In the genomic region with DNA sequence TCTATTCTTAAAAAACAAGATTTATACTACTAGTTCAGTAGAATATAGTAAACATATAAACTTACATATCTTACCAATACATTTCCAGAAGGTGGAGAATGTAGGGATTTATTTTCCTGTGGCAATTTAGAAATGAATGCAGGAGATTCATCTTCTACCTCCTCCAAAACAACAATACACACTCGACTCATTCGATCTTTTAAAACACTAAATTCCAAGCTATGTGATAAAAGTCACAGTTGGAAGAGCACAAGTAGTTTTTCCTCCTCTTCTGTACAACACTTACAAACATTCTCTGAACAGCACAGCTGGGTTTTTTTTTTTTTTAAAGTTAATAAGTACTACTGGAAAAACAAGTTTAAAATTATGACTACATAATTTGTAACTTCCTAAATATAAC, we compare ENCODE assay signal across 9 cellular contexts. TPM values are rescaled to one million over a fixed set of nuclear protein-coding genes. Genes with fewer than 3 reads are reported as not detected.
DNase-seq lines count a peak whose midpoint lies in the region; ATAC-seq and TF ChIP-seq lines count a peak whose summit lies in the region.
"Had no signal": no experiment of that assay in that cellular context is flagged by ENCODE, and none has a peak within 500 bp of the region (broad histone marks: within the 10 kb centered on the region; RNA-seq: fewer than 3 reads in every experiment).

No MANE protein-coding gene starts in this region.

- H3K9me3 Mint-ChIP-seq in naive B cell, result no peaks in the 10 kb centered on the region

- peaks cover 70% of the 10 kb centered on the region for H3K79me2 ChIP-seq in KMS-11 (ENCODE audit: insufficient read depth, low read depth)

- peak overlapping the region; percentile 16 to 80 (median 70) for H3K4me3 Mint-ChIP-seq in naive B cell

- peak overlapping the region; percentile 80 to 99 (median 96) for H3K27ac Mint-ChIP-seq in naive B cell

- ATAC-seq in naive B cell (ENCODE audit: low read depth in 2 of 2) (peak in 1 of 2 donors; percentile 27), HG03159 (IDR thresholded peaks at IDR 0.05; ENCODE audit: unreplicated experiment) (no peak), mucosa of descending colon (no peak)

- H4K20me1 ChIP-seq in KMS-11 (ENCODE audit: insufficient read depth), result no peaks in the 10 kb centered on the region

- H3K9ac ChIP-seq in KMS-11, result peak overlapping the region; percentile 82

- TF ChIP-seq CTCF in AG10803 (conservative IDR thresholded peaks at IDR 0.05; ENCODE audit: low read length), result no peak
- no peak for TF ChIP-seq CTCF in KMS-11 (conservative IDR thresholded peaks at IDR 0.05; ENCODE audit: low read depth, low read length)
- no peak for TF ChIP-seq CTCF in mucosa of descending colon (IDR thresholded peaks at IDR 0.05)

- no peaks in the 10 kb centered on the region for H3K27me3 ChIP-seq in KMS-11 (ENCODE audit: insufficient read depth, low read depth)

- H3K4me3 ChIP-seq in AG10803 (ENCODE audit: low read length) (peak overlapping the region; percentile 79), KMS-11 (IDR thresholded peaks at IDR 0.05; ENCODE audit: insufficient read depth, low read depth, low read length) (no peak overlapping the region), mucosa of descending colon (no peak overlapping the region)

- H3K4me1 Mint-ChIP-seq in naive B cell, result peaks cover 26 to 57% (median 54%) of the 10 kb centered on the region in 3 donors

- H3K27me3 Mint-ChIP-seq in naive B cell, result no peaks in the 10 kb centered on the region

- H3K9me3 ChIP-seq in mucosa of descending colon, result no peaks in the 10 kb centered on the region

- H2AFZ ChIP-seq in KMS-11 (ENCODE audit: low read depth), result no peak overlapping the region

- intact Hi-C loops in mucosa of descending colon (cut with DNase I, micrococcal nuclease), result no loop called here

- peak overlapping the region; percentile 99 for H3K4me2 ChIP-seq in KMS-11

- H3K27ac ChIP-seq in KMS-11, result peak overlapping the region; percentile 98
- peak overlapping the region; percentile 71 for H3K27ac ChIP-seq in caudate nucleus (ENCODE audit: low read depth, low read length)

- H3K4me1 ChIP-seq in KMS-11 (ENCODE audit: low read depth, poor library complexity, severe bottlenecking) (peaks cover 56% of the 10 kb centered on the region), mucosa of descending colon (ENCODE audit: low read depth) (peaks cover 19% of the 10 kb centered on the region)

- DNase-seq in AG10803 (ENCODE audit: low read depth) (no peak), caudate nucleus (lab: John Stamatoyannopoulos, UW) (no peak), naive B cell (no peak), NCI-H446 treated with DMSO at 0.1 percent for 48 hours (lab: John Stamatoyannopoulos, UW) (no peak), mucosa of descending colon (no peak)
- DNase-seq in activated CD4-positive, CD25-positive, alpha-beta regulatory T cell treated with anti-CD3 and anti-CD28 coated beads, Interleukin-2, amount 50 U/mL, for 72 hours, result no peak
- DNase-seq: NCI-H446 had no signal

- H3K36me3 Mint-ChIP-seq in naive B cell, result peaks cover 12 to 14% of the 10 kb centered on the region in 2 donors

- H3K36me3 ChIP-seq in KMS-11 (ENCODE audit: insufficient read depth) (no peaks in the 10 kb centered on the region), mucosa of descending colon (ENCODE audit: low read depth) (no peaks in the 10 kb centered on the region)

RNA-seq across cellular contexts. Expression of a gene that starts 1.4 kb away (rescaled TPM):
- polyA plus RNA-seq in naive B cell (ENCODE audit: low read depth in 6 of 6), result 10 to 100 TPM in 3 of 6 donors, 1 to 10 TPM in 3; 5.6 to 13.2 (median 10.5) TPM
- total RNA-seq in mucosa of descending colon, result 10 to 100 TPM; 50.5 to 57.3 (median 55.3) TPM
